8 cellular contexts compared by ENCODE assay signal in genomic region chr6:19999319-20000191, GRCh38.
DNase-seq lines count a peak whose midpoint lies in the region; ATAC-seq, FAIRE-seq and TF ChIP-seq lines count a peak whose summit lies in the region.

No MANE protein-coding gene starts in this region.

- H3K56ac ChIP-seq in H9 (ENCODE audit: insufficient read length, low read depth, low read length) = no peak overlapping the region

- no peaks in the 10 kb centered on the region for H3K79me2 ChIP-seq in H9 (ENCODE audit: insufficient read depth, low read length)

- TF ChIP-seq CTCF in HL-60 (IDR thresholded peaks at IDR 0.05; ENCODE audit: insufficient read depth, low read length) (no peak), H9 (conservative IDR thresholded peaks at IDR 0.05) (no peak), coronary artery (IDR thresholded peaks at IDR 0.05) (no peak)

- no peak overlapping the region for H2BK15ac ChIP-seq in H9 (ENCODE audit: low read depth, low read length)

- no peak overlapping the region for H3K23ac ChIP-seq in H9 (ENCODE audit: insufficient read length, low read depth, low read length)

- DNase-seq in GM12892 (ENCODE audit: insufficient read length) (no peak), HL-60 (ENCODE audit: low read depth in 1 of 2, low spot score in 1 of 2) (peak; percentile 63 to 77), T1000 (lab: John Stamatoyannopoulos, UW) (peak; percentile 52), H9 (no peak), coronary artery (ENCODE audit: low spot score) (no peak)
- peak in 1 of 2 donors; percentile 35 for DNase-seq in stimulated activated naive CD8-positive, alpha-beta T cell treated with anti-CD3 and anti-CD28 coated beads, Interleukin-15, amount 100 ng/mL, for 72 hours
- no peak for DNase-seq in activated effector memory CD4-positive, alpha-beta T cell treated with anti-CD3 and anti-CD28 coated beads, Interleukin-2, amount 50 U/mL, for 16 hours

- H3K4me2 ChIP-seq in H9 (ENCODE audit: insufficient read depth, insufficient read length, low read length) = no peak overlapping the region

- no peaks in the 10 kb centered on the region for H3K27me3 Mint-ChIP-seq in stimulated activated naive CD8-positive, alpha-beta T cell treated with anti-CD3 and anti-CD28 coated beads, Interleukin-15, amount 100 ng/mL, for 72 hours
- peaks cover 21% of the 10 kb centered on the region for H3K27me3 Mint-ChIP-seq in H9 (ENCODE audit: low read depth)

- H3K23me2 ChIP-seq in H9 (ENCODE audit: insufficient read length, low read depth, low read length, poor library complexity, severe bottlenecking) = no peaks in the 10 kb centered on the region

- peak; percentile 74 for FAIRE-seq in GM12892 (lab: Jason Lieb, UNC)

- no peak overlapping the region for H2BK120ac ChIP-seq in H9 (ENCODE audit: low read depth, low read length, poor library complexity, severe bottlenecking)

- no peak overlapping the region for H2BK20ac ChIP-seq in H9 (ENCODE audit: low read depth, low read length, poor library complexity, severe bottlenecking)

- H3K27ac Mint-ChIP-seq in stimulated activated naive CD8-positive, alpha-beta T cell treated with anti-CD3 and anti-CD28 coated beads, Interleukin-15, amount 100 ng/mL, for 72 hours = no peak overlapping the region
- H3K27ac Mint-ChIP-seq in H9 = 0 out of 7 replicates have a peak overlapping the region, but pooled peaks of 1 of the 3 experiments have one; percentile 29

- peak overlapping the region in 1 of 2 donors; percentile 13 for H3K4me3 Mint-ChIP-seq in stimulated activated naive CD8-positive, alpha-beta T cell treated with anti-CD3 and anti-CD28 coated beads, Interleukin-15, amount 100 ng/mL, for 72 hours
- no peak overlapping the region for H3K4me3 Mint-ChIP-seq in H9

- H2BK12ac ChIP-seq in H9 (ENCODE audit: insufficient read length, low read depth, low read length) = no peak overlapping the region

- no peak overlapping the region for H3K4ac ChIP-seq in H9 (ENCODE audit: low read depth, low read length)

- H3K4me1 ChIP-seq in H9 (ENCODE audit: insufficient read depth, low read length) = no peaks in the 10 kb centered on the region

- no peak overlapping the region for H3K14ac ChIP-seq in H9 (ENCODE audit: insufficient read depth, low read length)

- H3K18ac ChIP-seq in H9 (ENCODE audit: insufficient read length, low read depth, low read length) = no peak overlapping the region

- H3K27ac ChIP-seq in HL-60 (replicated peaks) = no peak overlapping the region
- no peak overlapping the region for H3K27ac ChIP-seq in H9 (ENCODE audit: insufficient read length, low read depth, low read length)
- H3K27ac ChIP-seq in coronary artery = no peak overlapping the region

- no peak overlapping the region for H3K4me3 ChIP-seq in HL-60 (replicated peaks; ENCODE audit: insufficient read depth, low read length)
- H3K4me3 ChIP-seq in coronary artery = no peak overlapping the region

- H4K8ac ChIP-seq in H9 (replicated peaks; ENCODE audit: insufficient read length, low read depth, low read length) = no peak overlapping the region

- no peak overlapping the region for H2AFZ ChIP-seq in H9 (ENCODE audit: low read length)

- no CpG with 5 or more reads among the region's 7 CpGs for WGBS in H9 (ENCODE audit: extremely low coverage, insufficient read length, low lambda C conversion rate)

- H3K9me3 ChIP-seq in H9 (ENCODE audit: control insufficient read depth, low read depth, low read length) = no peaks in the 10 kb centered on the region

- no peak overlapping the region for H2AK5ac ChIP-seq in H9 (ENCODE audit: insufficient read length, low read length)

- H3K27me3 ChIP-seq in HL-60 (ENCODE audit: insufficient read depth, poor library complexity, severe bottlenecking) (no peaks in the 10 kb centered on the region), H9 (ENCODE audit: insufficient read depth, low read length) (no peaks in the 10 kb centered on the region)

- H4K5ac ChIP-seq in H9 (ENCODE audit: insufficient read length, low read depth, low read length) = no peak overlapping the region

- H3T11ph ChIP-seq in H9 (ENCODE audit: low read length) = no peak overlapping the region

- no peak overlapping the region for H4K91ac ChIP-seq in H9 (ENCODE audit: insufficient read length, low read depth, low read length)

- peaks cover 6 to 8% of the 10 kb centered on the region in 2 donors for H3K9me3 Mint-ChIP-seq in stimulated activated naive CD8-positive, alpha-beta T cell treated with anti-CD3 and anti-CD28 coated beads, Interleukin-15, amount 100 ng/mL, for 72 hours
- peaks cover 5 to 6% of the 10 kb centered on the region in 2 experiments; a peak in 4 of 5 replicates for H3K9me3 Mint-ChIP-seq in H9

- peaks cover 7% of the 10 kb centered on the region for H3K4me1 Mint-ChIP-seq in stimulated activated naive CD8-positive, alpha-beta T cell treated with anti-CD3 and anti-CD28 coated beads, Interleukin-15, amount 100 ng/mL, for 72 hours
- peaks cover 11% of the 10 kb centered on the region in 2 experiments for H3K4me1 Mint-ChIP-seq in H9

- H3K9ac ChIP-seq in H9 (ENCODE audit: extremely low read depth, insufficient read length, low read length) = no peak overlapping the region

- no peak for TF ChIP-seq POLR2A in GM12892 (IDR thresholded peaks at IDR 0.05; ENCODE audit: low read depth, low read length)

- H3K79me1 ChIP-seq in H9 (ENCODE audit: insufficient read depth, low read depth, low read length, poor library complexity, severe bottlenecking) = no peaks in the 10 kb centered on the region

- peak; percentile 94 for ATAC-seq in GM21526 (IDR thresholded peaks at IDR 0.05; ENCODE audit: low FRiP score, unreplicated experiment)
- peak; percentile 93 for ATAC-seq in stimulated activated naive CD8-positive, alpha-beta T cell treated with anti-CD3 and anti-CD28 coated beads, Interleukin-15, amount 100 ng/mL, for 72 hours

- no peaks in the 10 kb centered on the region for H4K20me1 ChIP-seq in H9 (ENCODE audit: control insufficient read depth, insufficient read depth, insufficient read length)

- peaks cover 0 to 6% (median 0%) of the 10 kb centered on the region in 3 experiments; a peak in 1 of 7 replicates for H3K36me3 Mint-ChIP-seq in H9 (ENCODE audit: insufficient read depth in 1 of 3, low read depth in 3 of 3)

- H2BK5ac ChIP-seq in H9 (ENCODE audit: insufficient read length, low read length) = no peak overlapping the region

Comparison
In these comparisons a context has a peak if more than half of its experiments do, and no peak if none do; other contexts are left out.
1. DNase-seq: peak in HL-60 (2 of 2) and T1000 (single experiment); none in GM12892 (single experiment), H9 (single experiment), activated effector memory CD4-positive, alpha-beta T cell treated with anti-CD3 and anti-CD28 coated beads, Interleukin-2, amount 50 U/mL, for 16 hours (single experiment) and coronary artery (single experiment).